Comparison of ENCODE assay signal across 20 cellular contexts in genomic region chrX:120428309-120428708, GRCh38. TPM values are rescaled to one million over a fixed set of nuclear protein-coding genes. Genes with fewer than 3 reads are reported as not detected.
DNase-seq lines count a peak whose midpoint lies in the region; ATAC-seq and TF ChIP-seq lines count a peak whose summit lies in the region.
"Had no signal": no experiment of that assay in that cellular context is flagged by ENCODE, and none has a peak within 500 bp of the region (broad histone marks: within the 10 kb centered on the region; RNA-seq: fewer than 3 reads in every experiment).

No MANE protein-coding gene starts in this region.

- H3K27ac ChIP-seq in CD4-positive, alpha-beta memory T cell (ENCODE audit: low read depth, low read length) = no peak overlapping the region
- no peak overlapping the region for H3K27ac ChIP-seq in Karpas-422 (ENCODE audit: low read length)

- DNase-seq in CD4-positive, alpha-beta memory T cell = peak in 2 of 5 donors; percentile 6 to 10
- peak; percentile 89 for DNase-seq in LNCaP clone FGC (ENCODE audit: low read depth)
- peak; percentile 29 for DNase-seq in choroid plexus epithelial cell (ENCODE audit: low read depth)
- DNase-seq in left colon = no peak
- DNase-seq in superior temporal gyrus (ENCODE audit: extremely low spot score) = no peak
- DNase-seq in Karpas-422 = no peak
- no peak for DNase-seq in GM19240 (ENCODE audit: insufficient read length, low spot score)
- DNase-seq in KG1 (lab: John Stamatoyannopoulos, UW) = no peak
- DNase-seq: AML-193; amygdala; GOT3; immature natural killer cell; Kasumi-1; NCI-H1436 treated with DMSO at 0.1 percent for 48 hours; NCI-H345; stimulated activated CD4-positive, alpha-beta T cell treated with anti-CD3 and anti-CD28 coated beads, Interleukin-12 subunit alpha, Interleukin-12 subunit beta, amount 100 ng/mL, for 4 hours; T-helper 1 cell had no signal

- no peaks in the 10 kb centered on the region for H3K79me2 ChIP-seq in Karpas-422 (ENCODE audit: low read length)

- H3K27me3 Mint-ChIP-seq in CD4-positive, alpha-beta memory T cell = no peaks in the 10 kb centered on the region

- H3K27me3 ChIP-seq in CD4-positive, alpha-beta memory T cell (ENCODE audit: insufficient read depth, low read length) = no peaks in the 10 kb centered on the region
- no peaks in the 10 kb centered on the region for H3K27me3 ChIP-seq in Karpas-422 (ENCODE audit: low read length)

- peaks cover 15% of the 10 kb centered on the region for H3K4me1 ChIP-seq in CD4-positive, alpha-beta memory T cell (ENCODE audit: insufficient read depth, low read length)
- peaks cover 8% of the 10 kb centered on the region for H3K4me1 ChIP-seq in Karpas-422 (ENCODE audit: low read length)

- CTCF ChIA-PET in CD4-positive, alpha-beta memory T cell (lab: Charles Lee; ENCODE audit: partially characterized antibody) = no interaction called here

- H3K9ac ChIP-seq in Karpas-422 (ENCODE audit: low read length) = no peak overlapping the region

- peak overlapping the region in 4 of 8 donors; percentile 2 to 39 (median 8) for H3K4me3 Mint-ChIP-seq in CD4-positive, alpha-beta memory T cell
- H3K4me3 Mint-ChIP-seq: immature natural killer cell, nephron, WTC11 had no signal

- H3K36me3 Mint-ChIP-seq in CD4-positive, alpha-beta memory T cell = peaks cover 0 to 14% of the 10 kb centered on the region in 2 donors
- H3K36me3 Mint-ChIP-seq: WTC11 had no signal

- peaks cover 6 to 23% (median 11%) of the 10 kb centered on the region in 4 donors for H3K4me1 Mint-ChIP-seq in CD4-positive, alpha-beta memory T cell
- H3K4me1 Mint-ChIP-seq: immature natural killer cell had no signal

- peak; percentile 81 for ATAC-seq in left colon
- ATAC-seq: Right ventricle myocardium inferior, WTC11 had no signal

- no peak for TF ChIP-seq CTCF in LNCaP clone FGC (IDR thresholded peaks at IDR 0.05; ENCODE audit: control insufficient read depth, extremely low read depth, insufficient read depth)
- TF ChIP-seq CTCF in choroid plexus epithelial cell (conservative IDR thresholded peaks at IDR 0.05; ENCODE audit: low read depth, low read length) = no peak

- no peaks in the 10 kb centered on the region; the same call in 1 of the 2 replicates for H3K9me2 ChIP-seq in Karpas-422 (replicated peaks; ENCODE audit: insufficient read depth, low read length)

- peak overlapping the region in 4 of 7 donors; percentile 3 to 38 (median 18) for H3K27ac Mint-ChIP-seq in CD4-positive, alpha-beta memory T cell
- H3K27ac Mint-ChIP-seq: immature natural killer cell, nephron, WTC11 had no signal

- no peaks in the 10 kb centered on the region for H4K20me1 ChIP-seq in Karpas-422 (ENCODE audit: insufficient read depth, low read depth, low read length)

- intact Hi-C loops in CD4-positive, alpha-beta memory T cell (cut with micrococcal nuclease) = no loop called here
- intact Hi-C loops in left colon (cut with DNase I, micrococcal nuclease) = no loop called here

- H2AFZ ChIP-seq in Karpas-422 (ENCODE audit: low read length) = no peak overlapping the region

- no peaks in the 10 kb centered on the region for H3K36me3 ChIP-seq in CD4-positive, alpha-beta memory T cell (ENCODE audit: insufficient read depth, low read length)
- H3K36me3 ChIP-seq in Karpas-422 (ENCODE audit: insufficient read depth, low read length) = no peaks in the 10 kb centered on the region

- peaks cover 0 to 2% (median 0%) of the 10 kb centered on the region in 8 donors for H3K9me3 Mint-ChIP-seq in CD4-positive, alpha-beta memory T cell
- H3K9me3 Mint-ChIP-seq: immature natural killer cell, WTC11 had no signal

- POLR2A ChIA-PET in CD4-positive, alpha-beta memory T cell (lab: Charles Lee; ENCODE audit: partially characterized antibody) = no interaction called here

- no peak overlapping the region for H3K4me3 ChIP-seq in CD4-positive, alpha-beta memory T cell (ENCODE audit: low read length in 2 of 2)
- H3K4me3 ChIP-seq in LNCaP clone FGC (ENCODE audit: low read depth, low read length) (no peak overlapping the region), choroid plexus epithelial cell (ENCODE audit: low read depth, low read length) (no peak overlapping the region), Karpas-422 (ENCODE audit: low read length) (no peak overlapping the region)

- H3K4me2 ChIP-seq in Karpas-422 (ENCODE audit: low read depth, low read length, poor library complexity, severe bottlenecking) = no peak overlapping the region

- no peaks in the 10 kb centered on the region for H3K9me3 ChIP-seq in CD4-positive, alpha-beta memory T cell (ENCODE audit: control insufficient read depth in 1 of 2, low read length in 2 of 2)
- H3K9me3 ChIP-seq in Karpas-422 (ENCODE audit: low read length) = no peaks in the 10 kb centered on the region

RNA-seq across cellular contexts. Expression of gene LAMP2, which starts 40.8 kb away (rescaled TPM):
- total RNA-seq in CD4-positive, alpha-beta memory T cell = 10 to 100 TPM; 44.2 to 45.8 TPM
- polyA plus RNA-seq in CD4-positive, alpha-beta memory T cell = 100 to 1,000 TPM in 1 of 2 donors, 10 to 100 TPM in 1; 83.0 to 155 TPM
- 10 to 100 TPM; 72.2 to 98.6 TPM for total RNA-seq in left colon
- 13.7 and 46.1 TPM in 2 replicates for total RNA-seq in Karpas-422 (2014; rRNA removed; shearing (Covaris generic); ENCODE audit: low replicate concordance)

Comparison
In these comparisons a context has a peak if more than half of its experiments do, and no peak if none do; other contexts are left out.
1. DNase-seq: peak in LNCaP clone FGC (single experiment) and choroid plexus epithelial cell (single experiment); none in left colon (0 of 2), superior temporal gyrus (single experiment), Karpas-422 (single experiment), GM19240 (single experiment) and KG1 (single experiment).